1 cellular context compared by ENCODE assay signal in the genomic region with DNA sequence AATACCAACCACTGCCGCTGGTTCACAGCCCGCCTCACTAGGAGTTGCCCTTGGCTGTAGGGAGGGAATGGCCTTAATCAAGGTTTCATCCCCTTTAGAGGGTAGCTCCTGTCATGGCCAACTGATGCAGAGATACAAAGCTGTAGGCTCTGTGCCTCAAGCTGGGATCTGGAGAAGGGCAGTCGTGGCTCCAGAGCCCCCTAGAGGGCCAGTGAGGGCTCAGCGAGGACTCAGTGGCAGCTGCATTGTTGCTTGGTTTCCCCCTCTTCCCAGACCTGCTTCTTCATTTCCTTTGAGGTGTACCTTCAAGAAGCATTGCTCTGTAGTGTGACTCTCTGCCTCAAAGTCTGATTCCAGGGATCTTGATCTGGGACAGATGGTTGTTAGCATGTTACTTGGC.
TF ChIP-seq lines count a peak whose summit lies in the region.

No MANE protein-coding gene starts in this region.

TF ChIP-seq in IMR-90, 13 proteins besides CTCF, POLR2A, EP300 and RAD21:
- TF ChIP-seq NFE2L2 (IDR thresholded peaks at IDR 0.05; ENCODE audit: low read depth, low read length), result no peak
- TF ChIP-seq MXI1 (IDR thresholded peaks at IDR 0.05; ENCODE audit: borderline replicate concordance, low read depth, low read length), result no peak
- TF ChIP-seq RCOR1 (IDR thresholded peaks at IDR 0.05; ENCODE audit: insufficient replicate concordance, low read length), result no peak
- TF ChIP-seq SMC3 (IDR thresholded peaks at IDR 0.05; ENCODE audit: low read depth, low read length), result no peak
- no peak for TF ChIP-seq MAZ (IDR thresholded peaks at IDR 0.05; ENCODE audit: borderline replicate concordance, low read depth, low read length)
- TF ChIP-seq CEBPB (IDR thresholded peaks at IDR 0.05; ENCODE audit: low read depth, low read length), result no peak
- TF ChIP-seq CHD1 (IDR thresholded peaks at IDR 0.05; ENCODE audit: low read depth, low read length), result no peak
- TF ChIP-seq, protein P1, sequence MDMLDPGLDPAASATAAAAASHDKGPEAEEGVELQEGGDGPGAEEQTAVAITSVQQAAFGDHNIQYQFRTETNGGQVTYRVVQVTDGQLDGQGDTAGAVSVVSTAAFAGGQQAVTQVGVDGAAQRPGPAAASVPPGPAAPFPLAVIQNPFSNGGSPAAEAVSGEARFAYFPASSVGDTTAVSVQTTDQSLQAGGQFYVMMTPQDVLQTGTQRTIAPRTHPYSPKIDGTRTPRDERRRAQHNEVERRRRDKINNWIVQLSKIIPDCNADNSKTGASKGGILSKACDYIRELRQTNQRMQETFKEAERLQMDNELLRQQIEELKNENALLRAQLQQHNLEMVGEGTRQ (IDR thresholded peaks at IDR 0.05; ENCODE audit: low read depth, low read length), result no peak
- no peak for TF ChIP-seq FOS (IDR thresholded peaks at IDR 0.05; ENCODE audit: low read depth, low read length)
- no peak for TF ChIP-seq RFX5 (IDR thresholded peaks at IDR 0.05; ENCODE audit: low read depth, low read length)
- no peak for TF ChIP-seq MAFK (IDR thresholded peaks at IDR 0.05; ENCODE audit: low read depth, low read length)
- TF ChIP-seq, protein P2, sequence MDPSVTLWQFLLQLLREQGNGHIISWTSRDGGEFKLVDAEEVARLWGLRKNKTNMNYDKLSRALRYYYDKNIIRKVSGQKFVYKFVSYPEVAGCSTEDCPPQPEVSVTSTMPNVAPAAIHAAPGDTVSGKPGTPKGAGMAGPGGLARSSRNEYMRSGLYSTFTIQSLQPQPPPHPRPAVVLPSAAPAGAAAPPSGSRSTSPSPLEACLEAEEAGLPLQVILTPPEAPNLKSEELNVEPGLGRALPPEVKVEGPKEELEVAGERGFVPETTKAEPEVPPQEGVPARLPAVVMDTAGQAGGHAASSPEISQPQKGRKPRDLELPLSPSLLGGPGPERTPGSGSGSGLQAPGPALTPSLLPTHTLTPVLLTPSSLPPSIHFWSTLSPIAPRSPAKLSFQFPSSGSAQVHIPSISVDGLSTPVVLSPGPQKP (IDR thresholded peaks at IDR 0.05; ENCODE audit: borderline replicate concordance, low read depth, low read length), result no peak
- TF ChIP-seq BHLHE40 (IDR thresholded peaks at IDR 0.05; ENCODE audit: low read depth, low read length), result no peak
